Comparison of ENCODE assay signal across 8 cellular contexts in genomic region chr12:14629832-14630688, GRCh38.
DNase-seq lines count a peak whose midpoint lies in the region; ATAC-seq and TF ChIP-seq lines count a peak whose summit lies in the region.

No MANE protein-coding gene starts in this region.

- intact Hi-C loops in left lung (cut with DNase I), result no loop called here

- H3K27ac Mint-ChIP-seq in chondrocyte (ENCODE audit: unreplicated experiment), result no peak overlapping the region

- DNase-seq in AML-193 (lab: John Stamatoyannopoulos, UW), result peak; percentile 35 to 56
- DNase-seq in NCI-H345 treated with DMSO at 0.1 percent for 48 hours (lab: John Stamatoyannopoulos, UW; ENCODE audit: unreplicated experiment), result peak; percentile 67
- peak; percentile 37 for DNase-seq in activated CD4-positive, CD25-positive, alpha-beta regulatory T cell treated with anti-CD3 and anti-CD28 coated beads, Interleukin-2, amount 50 U/mL, for 72 hours
- no peak for DNase-seq in chondrocyte (ENCODE audit: low spot score)
- DNase-seq in left lung, result peak in 1 of 2 donors; percentile 50
- DNase-seq in stimulated activated CD4-positive, alpha-beta T cell treated with anti-CD3 and anti-CD28 coated beads, TNF-alpha, amount 100 ng/mL, for 1 hour (ENCODE audit: low read depth in 3 of 3, low spot score in 1 of 3), result peak; percentile 19 to 39 (median 25)

- H3K36me3 Mint-ChIP-seq in chondrocyte (ENCODE audit: low read depth), result no peaks in the 10 kb centered on the region

- no peaks in the 10 kb centered on the region for H3K4me1 Mint-ChIP-seq in chondrocyte (ENCODE audit: low read depth)

- no peak overlapping the region for H3K27ac ChIP-seq in left lung

- H3K9me3 ChIP-seq in left lung, result no peaks in the 10 kb centered on the region

- no peaks in the 10 kb centered on the region for H3K27me3 ChIP-seq in left lung

- no peak overlapping the region for H3K4me3 ChIP-seq in left lung

- H3K36me3 ChIP-seq in left lung, result no peaks in the 10 kb centered on the region

- H3K4me1 ChIP-seq in left lung, result no peaks in the 10 kb centered on the region

- H3K9me3 Mint-ChIP-seq in chondrocyte (ENCODE audit: low read depth), result peaks cover 11% of the 10 kb centered on the region

- ATAC-seq in GM19035 (IDR thresholded peaks at IDR 0.05; ENCODE audit: unreplicated experiment) (peak; percentile 98), HG03196 (IDR thresholded peaks at IDR 0.05; ENCODE audit: unreplicated experiment) (peak; percentile 95), left lung (peak; percentile 100)

- peaks cover 2% of the 10 kb centered on the region for H3K27me3 Mint-ChIP-seq in chondrocyte (ENCODE audit: low read depth)

- TF ChIP-seq CTCF in chondrocyte (IDR thresholded peaks at IDR 0.05) (peak; percentile 94), left lung (IDR thresholded peaks at IDR 0.05) (peak; percentile 91 to 97)

- H3K4me3 Mint-ChIP-seq in chondrocyte (ENCODE audit: unreplicated experiment), result no peak overlapping the region
